Comparison of ENCODE assay signal across 1 cellular context in the genomic region with DNA sequence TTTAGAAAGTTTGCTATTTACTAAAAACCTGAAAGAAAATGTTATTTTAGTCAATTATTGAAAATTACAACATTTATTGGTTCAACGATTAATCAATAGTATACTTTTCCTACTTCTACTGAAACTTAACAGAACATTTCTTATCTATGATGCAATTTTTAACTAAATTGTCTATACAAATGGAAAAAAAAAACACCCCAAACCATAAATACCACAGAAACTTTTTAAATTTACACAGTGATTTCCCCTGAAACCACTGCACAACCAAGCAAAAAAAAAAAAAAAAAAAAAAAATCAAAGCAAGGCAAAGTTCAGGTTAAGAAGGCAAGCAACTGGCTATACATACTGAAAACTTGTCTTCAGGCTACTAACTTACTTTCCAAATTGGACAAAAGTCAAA.
TF ChIP-seq lines count a peak whose summit lies in the region.

No MANE protein-coding gene starts in this region.

TF ChIP-seq in GM23338, 12 proteins besides CTCF, POLR2A, EP300 and RAD21 (continued from another document):
- TF ChIP-seq, protein P1, sequence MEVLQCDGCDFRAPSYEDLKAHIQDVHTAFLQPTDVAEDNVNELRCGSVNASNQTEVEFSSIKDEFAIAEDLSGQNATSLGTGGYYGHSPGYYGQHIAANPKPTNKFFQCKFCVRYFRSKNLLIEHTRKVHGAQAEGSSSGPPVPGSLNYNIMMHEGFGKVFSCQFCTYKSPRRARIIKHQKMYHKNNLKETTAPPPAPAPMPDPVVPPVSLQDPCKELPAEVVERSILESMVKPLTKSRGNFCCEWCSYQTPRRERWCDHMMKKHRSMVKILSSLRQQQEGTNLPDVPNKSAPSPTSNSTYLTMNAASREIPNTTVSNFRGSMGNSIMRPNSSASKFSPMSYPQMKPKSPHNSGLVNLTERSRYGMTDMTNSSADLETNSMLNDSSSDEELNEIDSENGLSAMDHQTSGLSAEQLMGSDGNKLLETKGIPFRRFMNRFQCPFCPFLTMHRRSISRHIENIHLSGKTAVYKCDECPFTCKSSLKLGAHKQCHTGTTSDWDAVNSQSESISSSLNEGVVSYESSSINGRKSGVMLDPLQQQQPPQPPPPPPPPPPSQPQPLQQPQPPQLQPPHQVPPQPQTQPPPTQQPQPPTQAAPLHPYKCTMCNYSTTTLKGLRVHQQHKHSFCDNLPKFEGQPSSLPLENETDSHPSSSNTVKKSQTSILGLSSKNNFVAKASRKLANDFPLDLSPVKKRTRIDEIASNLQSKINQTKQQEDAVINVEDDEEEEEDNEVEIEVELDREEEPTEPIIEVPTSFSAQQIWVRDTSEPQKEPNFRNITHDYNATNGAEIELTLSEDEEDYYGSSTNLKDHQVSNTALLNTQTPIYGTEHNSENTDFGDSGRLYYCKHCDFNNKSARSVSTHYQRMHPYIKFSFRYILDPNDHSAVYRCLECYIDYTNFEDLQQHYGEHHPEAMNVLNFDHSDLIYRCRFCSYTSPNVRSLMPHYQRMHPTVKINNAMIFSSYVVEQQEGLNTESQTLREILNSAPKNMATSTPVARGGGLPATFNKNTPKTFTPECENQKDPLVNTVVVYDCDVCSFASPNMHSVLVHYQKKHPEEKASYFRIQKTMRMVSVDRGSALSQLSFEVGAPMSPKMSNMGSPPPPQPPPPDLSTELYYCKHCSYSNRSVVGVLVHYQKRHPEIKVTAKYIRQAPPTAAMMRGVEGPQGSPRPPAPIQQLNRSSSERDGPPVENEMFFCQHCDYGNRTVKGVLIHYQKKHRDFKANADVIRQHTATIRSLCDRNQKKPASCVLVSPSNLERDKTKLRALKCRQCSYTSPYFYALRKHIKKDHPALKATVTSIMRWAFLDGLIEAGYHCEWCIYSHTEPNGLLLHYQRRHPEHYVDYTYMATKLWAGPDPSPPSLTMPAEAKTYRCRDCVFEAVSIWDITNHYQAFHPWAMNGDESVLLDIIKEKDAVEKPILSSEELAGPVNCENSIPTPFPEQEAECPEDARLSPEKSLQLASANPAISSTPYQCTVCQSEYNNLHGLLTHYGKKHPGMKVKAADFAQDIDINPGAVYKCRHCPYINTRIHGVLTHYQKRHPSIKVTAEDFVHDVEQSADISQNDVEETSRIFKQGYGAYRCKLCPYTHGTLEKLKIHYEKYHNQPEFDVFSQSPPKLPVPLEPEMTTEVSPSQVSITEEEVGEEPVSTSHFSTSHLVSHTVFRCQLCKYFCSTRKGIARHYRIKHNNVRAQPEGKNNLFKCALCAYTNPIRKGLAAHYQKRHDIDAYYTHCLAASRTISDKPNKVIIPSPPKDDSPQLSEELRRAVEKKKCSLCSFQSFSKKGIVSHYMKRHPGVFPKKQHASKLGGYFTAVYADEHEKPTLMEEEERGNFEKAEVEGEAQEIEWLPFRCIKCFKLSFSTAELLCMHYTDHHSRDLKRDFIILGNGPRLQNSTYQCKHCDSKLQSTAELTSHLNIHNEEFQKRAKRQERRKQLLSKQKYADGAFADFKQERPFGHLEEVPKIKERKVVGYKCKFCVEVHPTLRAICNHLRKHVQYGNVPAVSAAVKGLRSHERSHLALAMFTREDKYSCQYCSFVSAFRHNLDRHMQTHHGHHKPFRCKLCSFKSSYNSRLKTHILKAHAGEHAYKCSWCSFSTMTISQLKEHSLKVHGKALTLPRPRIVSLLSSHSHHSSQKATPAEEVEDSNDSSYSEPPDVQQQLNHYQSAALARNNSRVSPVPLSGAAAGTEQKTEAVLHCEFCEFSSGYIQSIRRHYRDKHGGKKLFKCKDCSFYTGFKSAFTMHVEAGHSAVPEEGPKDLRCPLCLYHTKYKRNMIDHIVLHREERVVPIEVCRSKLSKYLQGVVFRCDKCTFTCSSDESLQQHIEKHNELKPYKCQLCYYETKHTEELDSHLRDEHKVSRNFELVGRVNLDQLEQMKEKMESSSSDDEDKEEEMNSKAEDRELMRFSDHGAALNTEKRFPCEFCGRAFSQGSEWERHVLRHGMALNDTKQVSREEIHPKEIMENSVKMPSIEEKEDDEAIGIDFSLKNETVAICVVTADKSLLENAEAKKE (CRISPR knock-in tag; IDR thresholded peaks at IDR 0.05): no peak
- TF ChIP-seq, protein P2, sequence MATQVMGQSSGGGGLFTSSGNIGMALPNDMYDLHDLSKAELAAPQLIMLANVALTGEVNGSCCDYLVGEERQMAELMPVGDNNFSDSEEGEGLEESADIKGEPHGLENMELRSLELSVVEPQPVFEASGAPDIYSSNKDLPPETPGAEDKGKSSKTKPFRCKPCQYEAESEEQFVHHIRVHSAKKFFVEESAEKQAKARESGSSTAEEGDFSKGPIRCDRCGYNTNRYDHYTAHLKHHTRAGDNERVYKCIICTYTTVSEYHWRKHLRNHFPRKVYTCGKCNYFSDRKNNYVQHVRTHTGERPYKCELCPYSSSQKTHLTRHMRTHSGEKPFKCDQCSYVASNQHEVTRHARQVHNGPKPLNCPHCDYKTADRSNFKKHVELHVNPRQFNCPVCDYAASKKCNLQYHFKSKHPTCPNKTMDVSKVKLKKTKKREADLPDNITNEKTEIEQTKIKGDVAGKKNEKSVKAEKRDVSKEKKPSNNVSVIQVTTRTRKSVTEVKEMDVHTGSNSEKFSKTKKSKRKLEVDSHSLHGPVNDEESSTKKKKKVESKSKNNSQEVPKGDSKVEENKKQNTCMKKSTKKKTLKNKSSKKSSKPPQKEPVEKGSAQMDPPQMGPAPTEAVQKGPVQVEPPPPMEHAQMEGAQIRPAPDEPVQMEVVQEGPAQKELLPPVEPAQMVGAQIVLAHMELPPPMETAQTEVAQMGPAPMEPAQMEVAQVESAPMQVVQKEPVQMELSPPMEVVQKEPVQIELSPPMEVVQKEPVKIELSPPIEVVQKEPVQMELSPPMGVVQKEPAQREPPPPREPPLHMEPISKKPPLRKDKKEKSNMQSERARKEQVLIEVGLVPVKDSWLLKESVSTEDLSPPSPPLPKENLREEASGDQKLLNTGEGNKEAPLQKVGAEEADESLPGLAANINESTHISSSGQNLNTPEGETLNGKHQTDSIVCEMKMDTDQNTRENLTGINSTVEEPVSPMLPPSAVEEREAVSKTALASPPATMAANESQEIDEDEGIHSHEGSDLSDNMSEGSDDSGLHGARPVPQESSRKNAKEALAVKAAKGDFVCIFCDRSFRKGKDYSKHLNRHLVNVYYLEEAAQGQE (IDR thresholded peaks at IDR 0.05; ENCODE audit: unreplicated experiment): no peak
- TF ChIP-seq POLR2AphosphoS5 (IDR thresholded peaks at IDR 0.05; ENCODE audit: low read depth) (no peak), NANOG (IDR thresholded peaks at IDR 0.05; ENCODE audit: borderline replicate concordance) (no peak), EZH2phosphoT487 (IDR thresholded peaks at IDR 0.05; ENCODE audit: unreplicated experiment) (no peak)
TF ChIP-seq in GM23338: peak in this region for 0.
